ENCODE assay signal across 24 cellular contexts in the genomic region with DNA sequence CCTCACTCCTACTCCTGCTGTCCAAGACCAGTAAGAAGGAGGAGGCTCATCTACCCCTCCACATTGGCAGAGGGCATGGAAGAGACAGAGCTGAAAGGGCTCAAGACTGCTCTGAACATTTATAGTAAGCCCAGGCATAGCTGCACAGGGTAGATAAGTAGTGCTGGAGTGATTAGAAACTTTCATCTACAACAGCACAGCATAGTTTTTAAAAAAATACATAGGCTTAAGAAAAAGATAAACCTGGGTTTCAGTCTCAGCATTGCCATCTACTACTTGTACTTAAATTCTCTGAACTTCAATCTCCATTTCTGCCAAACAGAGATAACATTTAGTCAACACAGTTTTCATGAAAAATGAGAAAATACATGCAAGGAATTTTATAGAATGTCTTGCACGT.
DNase-seq lines count a peak whose midpoint lies in the region; ATAC-seq, FAIRE-seq and TF ChIP-seq lines count a peak whose summit lies in the region.
"Had no signal": no experiment of that assay in that cellular context is flagged by ENCODE, and none has a peak within 500 bp of the region (broad histone marks: within the 10 kb centered on the region; RNA-seq: fewer than 3 reads in every experiment).

No MANE protein-coding gene starts in this region.

- H3K79me2 ChIP-seq in K562 (ENCODE audit: control insufficient read depth, insufficient read depth, low read length) (no peaks in the 10 kb centered on the region), smooth muscle cell (ENCODE audit: low read depth) (no peaks in the 10 kb centered on the region)

- H3K4me3 ChIP-seq in K562, result no peak overlapping the region
- no peak overlapping the region for H3K4me3 ChIP-seq in smooth muscle cell
- H3K4me3 ChIP-seq in breast epithelium, result no peak overlapping the region
- H3K4me3 ChIP-seq: ascending aorta, gastrocnemius medialis had no signal

- CTCF ChIA-PET in activated naive CD4-positive, alpha-beta T cell treated with anti-CD3 and anti-CD28 coated beads, Interleukin-2, amount 10 ng/mL, durations not matched to agents 7 days and 5 days (lab: Charles Lee), result no interaction called here
- CTCF ChIA-PET in K562 (lab: Yijun Ruan, JAX; ENCODE audit: low intra/inter-chr PET ratio), result no interaction called here

- H3K9me3 ChIP-seq in K562 (replicated peaks; ENCODE audit: control insufficient read depth, insufficient read depth, low read depth, low read length) (no peaks in the 10 kb centered on the region; the same call in 1 of the 2 replicates), smooth muscle cell (replicated peaks; ENCODE audit: low read depth) (no peaks in the 10 kb centered on the region), breast epithelium (no peaks in the 10 kb centered on the region)
- H3K9me3 ChIP-seq: ascending aorta, gastrocnemius medialis had no signal

- H3K9me3 Mint-ChIP-seq in activated naive CD4-positive, alpha-beta T cell treated with anti-CD3 and anti-CD28 coated beads, Interleukin-2, amount 10 ng/mL, durations not matched to agents 7 days and 5 days, result peaks cover 17% of the 10 kb centered on the region
- H3K9me3 Mint-ChIP-seq in activated naive CD4-positive, alpha-beta T cell treated with anti-CD3 and anti-CD28 coated beads, Interleukin-2, amount 50 U/mL, for 72 hours, result peaks cover 4 to 13% of the 10 kb centered on the region in 2 donors
- H3K9me3 Mint-ChIP-seq: immature natural killer cell had no signal

- no peak overlapping the region for H3K4me2 ChIP-seq in K562 (ENCODE audit: insufficient read depth, low read length)
- H3K4me2 ChIP-seq in smooth muscle cell, result peak overlapping the region; percentile 44

- TF ChIP-seq CTCF in K562 (IDR thresholded peaks at IDR 0.05 in 2 of 3, conservative IDR thresholded peaks at IDR 0.05 in 1 of 3; ENCODE audit: insufficient read depth in 2 of 3, low read depth in 1 of 3, low read length in 3 of 3), result no peak
- no peak for TF ChIP-seq CTCF in smooth muscle cell (IDR thresholded peaks at IDR 0.05; ENCODE audit: borderline replicate concordance, insufficient read depth, poor library complexity, severe bottlenecking)
- no peak for TF ChIP-seq CTCF in breast epithelium (IDR thresholded peaks at IDR 0.05)

- H3K27me3 ChIP-seq in K562 (ENCODE audit: control insufficient read depth in 2 of 2, insufficient read depth in 2 of 2, low read length in 2 of 2), result peaks cover 0 to 3% of the 10 kb centered on the region in 2 experiments; a peak in 2 of 5 replicates
- H3K27me3 ChIP-seq in smooth muscle cell (ENCODE audit: low read depth), result no peaks in the 10 kb centered on the region
- no peaks in the 10 kb centered on the region for H3K27me3 ChIP-seq in breast epithelium
- H3K27me3 ChIP-seq: ascending aorta, gastrocnemius medialis had no signal

- H3K4me3 Mint-ChIP-seq in activated naive CD4-positive, alpha-beta T cell treated with anti-CD3 and anti-CD28 coated beads, Interleukin-2, amount 10 ng/mL, durations not matched to agents 7 days and 5 days, result no peak overlapping the region
- H3K4me3 Mint-ChIP-seq: activated T-helper 1 cell treated with anti-CD3 and anti-CD28 coated beads, Interleukin-12 subunit alpha, Interleukin-12 subunit beta, Interleukin-2, Interleukin-4 antibody, amounts not matched to agents 30 ng/mL and 10 ng/mL and 1 ng/mL, durations not matched to agents 14 hours and 24 hours and 36 hours had no signal

- no peak for DNase-seq in activated naive CD4-positive, alpha-beta T cell treated with anti-CD3 and anti-CD28 coated beads, Interleukin-2, amount 10 ng/mL, durations not matched to agents 7 days and 5 days
- no peak for DNase-seq in activated naive CD4-positive, alpha-beta T cell treated with anti-CD3 and anti-CD28 coated beads, Interleukin-2, amount 50 U/mL, for 72 hours (ENCODE audit: low spot score in 2 of 2)
- peak; percentile 93 for DNase-seq in OCI-M1 (lab: John Stamatoyannopoulos, UW)
- DNase-seq in K562 (ENCODE audit: extremely low read depth in 1 of 4, low spot score in 3 of 4), result peak in 1 of 4 experiments; percentile 35
- no peak for DNase-seq in smooth muscle cell (lab: John Stamatoyannopoulos, UW; ENCODE audit: unreplicated experiment)
- DNase-seq in DMS 273 treated with DMSO at 0.1 percent for 48 hours (lab: John Stamatoyannopoulos, UW), result no peak
- DNase-seq in breast epithelium (ENCODE audit: low spot score in 2 of 2), result no peak
- DNase-seq: activated naive CD4-positive, alpha-beta T cell treated with anti-CD3 and anti-CD28 coated beads, Interleukin-2, amount 50 U/mL, for 16 hours; central memory CD4-positive, alpha-beta T cell; gastrocnemius medialis; GOT3; immature natural killer cell; NCI-H1105 treated with DMSO at 0.1 percent for 48 hours; NCI-H2029 treated with DMSO at 0.1 percent for 48 hours; NCI-H69; RPMI8226; stimulated activated naive CD4-positive, alpha-beta T cell treated with Interleukin-2 at 50 U/mL for 16 hours; WERI-Rb-1 had no signal

- TF ChIP-seq POLR2A in K562 (conservative IDR thresholded peaks at IDR 0.05) (no peak), breast epithelium (IDR thresholded peaks at IDR 0.05) (no peak)

- H3K4me1 Mint-ChIP-seq in activated naive CD4-positive, alpha-beta T cell treated with anti-CD3 and anti-CD28 coated beads, Interleukin-2, amount 10 ng/mL, durations not matched to agents 7 days and 5 days, result peaks cover 2% of the 10 kb centered on the region

- peak overlapping the region; percentile 71 for H3K27ac Mint-ChIP-seq in activated naive CD4-positive, alpha-beta T cell treated with anti-CD3 and anti-CD28 coated beads, Interleukin-2, amount 10 ng/mL, durations not matched to agents 7 days and 5 days
- peak overlapping the region in 1 of 2 donors; percentile 95 for H3K27ac Mint-ChIP-seq in activated naive CD4-positive, alpha-beta T cell treated with anti-CD3 and anti-CD28 coated beads, Interleukin-2, amount 50 U/mL, for 72 hours
- H3K27ac Mint-ChIP-seq: activated T-helper 1 cell treated with anti-CD3 and anti-CD28 coated beads, Interleukin-12 subunit alpha, Interleukin-12 subunit beta, Interleukin-2, Interleukin-4 antibody, amounts not matched to agents 30 ng/mL and 10 ng/mL and 1 ng/mL, durations not matched to agents 14 hours and 24 hours and 36 hours had no signal

- no peaks in the 10 kb centered on the region for H3K27me3 Mint-ChIP-seq in activated naive CD4-positive, alpha-beta T cell treated with anti-CD3 and anti-CD28 coated beads, Interleukin-2, amount 10 ng/mL, durations not matched to agents 7 days and 5 days

- BruUV-seq in K562 (replicated peaks; lab: Mats Ljungman, UMichigan), result no TSS peak

- no peak for ATAC-seq in activated naive CD4-positive, alpha-beta T cell treated with anti-CD3 and anti-CD28 coated beads, Interleukin-2, amount 50 U/mL, for 72 hours
- ATAC-seq in K562, result no peak; the same call in 2 of the 3 replicates
- no peak for ATAC-seq in HG03159 (IDR thresholded peaks at IDR 0.05; ENCODE audit: unreplicated experiment)
- ATAC-seq: gastrocnemius medialis, sciatic nerve had no signal

- H3F3A ChIP-seq in smooth muscle cell (ENCODE audit: low read depth), result peaks cover 21% of the 10 kb centered on the region

- H3K9ac ChIP-seq in K562 (ENCODE audit: insufficient read depth in 1 of 2, low read depth in 2 of 2, low read length in 2 of 2) (no peak overlapping the region), smooth muscle cell (ENCODE audit: low read depth) (no peak overlapping the region)

- POLR2A ChIA-PET in K562 (lab: Yijun Ruan, JAX), result no interaction called here

- intact Hi-C loops in K562 (cut with micrococcal nuclease), result no loop called here
- intact Hi-C loops in breast epithelium (cut with DNase I; ENCODE audit: low total_unique reads), result loop anchor here (1.0 kb wide), 1 partner anchor 9 kb away; no protein-coding TSS in a partner anchor

- in situ Hi-C loops in K562 (cut with MboI), result no loop called here

- H3K27ac ChIP-seq in K562 (ENCODE audit: extremely low read depth, low read depth, low read length) (no peak overlapping the region), smooth muscle cell (ENCODE audit: low read depth) (peak overlapping the region; percentile 87), breast epithelium (no peak overlapping the region)
- H3K27ac ChIP-seq: ascending aorta, gastrocnemius medialis, WERI-Rb-1 had no signal

- H3K9me1 ChIP-seq in K562 (ENCODE audit: control insufficient read depth, insufficient read depth, low read length), result no peaks in the 10 kb centered on the region

- H3K36me3 ChIP-seq in K562 (ENCODE audit: control insufficient read depth, insufficient read depth, low read length) (no peaks in the 10 kb centered on the region), smooth muscle cell (ENCODE audit: low read depth) (no peaks in the 10 kb centered on the region), breast epithelium (no peaks in the 10 kb centered on the region)
- H3K36me3 ChIP-seq: ascending aorta, gastrocnemius medialis, WERI-Rb-1 had no signal

- no peak for FAIRE-seq in K562 (lab: Jason Lieb, UNC)
- FAIRE-seq: A204.1, endometrium had no signal

- no peak for TF ChIP-seq RAD21 in K562 (CRISPR knock-in tag; conservative IDR thresholded peaks at IDR 0.05 in 1 of 2, IDR thresholded peaks at IDR 0.05 in 1 of 2)

- WGBS in K562 (ENCODE audit: insufficient coverage, low coverage, missing lambda C conversion rate), result 4% methylated on average over 1 of the region's 1 CpG
- WGBS in smooth muscle cell (ENCODE audit: low lambda C conversion rate), result 10% methylated on average over 1 of the region's 1 CpG

- H4K20me1 ChIP-seq in K562 (replicated peaks; ENCODE audit: control insufficient read depth, insufficient read depth, low read length) (no peaks in the 10 kb centered on the region), smooth muscle cell (ENCODE audit: low read depth) (no peaks in the 10 kb centered on the region)

- peaks cover 50% of the 10 kb centered on the region for H3K36me3 Mint-ChIP-seq in activated naive CD4-positive, alpha-beta T cell treated with anti-CD3 and anti-CD28 coated beads, Interleukin-2, amount 10 ng/mL, durations not matched to agents 7 days and 5 days
- H3K36me3 Mint-ChIP-seq in activated naive CD4-positive, alpha-beta T cell treated with anti-CD3 and anti-CD28 coated beads, Interleukin-2, amount 50 U/mL, for 72 hours, result peaks cover 0 to 48% of the 10 kb centered on the region in 2 donors
- H3K36me3 Mint-ChIP-seq: immature natural killer cell had no signal

- H2AFZ ChIP-seq in K562 (ENCODE audit: low read depth, low read length), result no peak overlapping the region
- H2AFZ ChIP-seq in smooth muscle cell (ENCODE audit: low read depth), result no peak overlapping the region

- H3K4me1 ChIP-seq in K562 (replicated peaks in 1 of 2; ENCODE audit: control insufficient read depth in 2 of 2, insufficient read depth in 2 of 2, low read length in 2 of 2) (peaks cover 5 to 26% of the 10 kb centered on the region in 2 experiments; a peak in 2 of 5 replicates), smooth muscle cell (ENCODE audit: low read depth) (peaks cover 12% of the 10 kb centered on the region), breast epithelium (no peaks in the 10 kb centered on the region)
- H3K4me1 ChIP-seq: ascending aorta, gastrocnemius medialis had no signal

- peak; percentile 62; the same call in 1 of the 2 replicates for TF ChIP-seq EP300 in K562 (IDR thresholded peaks at IDR 0.05; ENCODE audit: low read length)
